21 cellular contexts compared by ENCODE assay signal in the genomic region with DNA sequence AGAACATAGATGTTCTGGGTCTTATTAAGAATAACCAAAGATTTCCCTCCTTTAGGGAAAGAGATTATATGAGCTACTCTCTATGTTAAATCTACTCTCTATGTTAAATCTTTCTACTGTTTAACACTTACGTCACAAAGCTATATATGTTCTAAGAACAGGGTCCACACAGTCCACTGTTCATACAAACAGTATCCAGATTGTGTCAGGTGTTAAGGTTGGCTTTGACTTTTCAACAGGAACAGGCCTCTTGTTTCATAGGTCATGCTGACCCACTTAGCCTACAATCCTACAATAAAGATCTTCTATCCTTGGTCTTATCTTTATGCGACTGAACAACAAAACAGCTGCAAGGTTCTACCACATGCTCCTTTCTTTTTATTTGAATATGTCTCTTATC.
"Had no signal": no experiment of that assay in that cellular context is flagged by ENCODE, and none has a peak within 500 bp of the region (broad histone marks: within the 10 kb centered on the region; RNA-seq: fewer than 3 reads in every experiment).

No MANE protein-coding gene starts in this region.

- ATAC-seq: gastrocnemius medialis, heart right ventricle, left cardiac atrium, left lung, left ventricle myocardium superior, lower lobe of right lung, mucosa of descending colon had no signal

- DNase-seq: dermis blood vessel endothelial cell; dorsolateral prefrontal cortex; effector CD4-positive, alpha-beta T cell; effector memory CD4-positive, alpha-beta T cell; esophagus squamous epithelium; foreskin fibroblast; foreskin melanocyte; gastrocnemius medialis; glutamatergic neuron; head of caudate nucleus; heart right ventricle; hypothalamus; immature natural killer cell; left cardiac atrium; left lung; left ventricle myocardium superior; lower lobe of right lung; mesenchymal stem cell; mucosa of descending colon; naive B cell had no signal

- H3K4me1 ChIP-seq: esophagus squamous epithelium, left lung, lower lobe of right lung had no signal

- H3K4me3 ChIP-seq: coronary artery, dorsolateral prefrontal cortex, esophagus squamous epithelium, gastrocnemius medialis, heart right ventricle, left lung, lower lobe of right lung, mucosa of descending colon had no signal

- H3K27ac ChIP-seq: coronary artery, dorsolateral prefrontal cortex, esophagus squamous epithelium, gastrocnemius medialis, heart right ventricle, left lung, lower lobe of right lung had no signal

- H3K36me3 ChIP-seq: esophagus squamous epithelium, gastrocnemius medialis, left lung, lower lobe of right lung had no signal

- H3K27me3 ChIP-seq: dorsolateral prefrontal cortex, esophagus squamous epithelium, gastrocnemius medialis, heart right ventricle, left lung had no signal

- H3K9me3 ChIP-seq: esophagus squamous epithelium, gastrocnemius medialis, heart right ventricle, left lung, lower lobe of right lung, mucosa of descending colon had no signal
